In genomic region chr6:48928937-48929336, GRCh38 we compare ENCODE assay signal across 13 cellular contexts.
"Had no signal": no experiment of that assay in that cellular context is flagged by ENCODE, and none has a peak within 500 bp of the region (broad histone marks: within the 10 kb centered on the region; RNA-seq: fewer than 3 reads in every experiment).

No MANE protein-coding gene starts in this region.

- H3K27ac ChIP-seq: ascending aorta, cardiac muscle cell, colonic mucosa, gastroesophageal sphincter, pancreas, testis had no signal

- DNase-seq: activated CD4-positive, alpha-beta memory T cell treated with anti-CD3 and anti-CD28 coated beads for 36 hours; activated CD4-positive, alpha-beta T cell treated with anti-CD3 and anti-CD28 coated beads for 1 hour; activated T-cell treated with anti-CD3 and anti-CD28 coated beads, Interleukin-2, amount 50 U/mL, for 48 hours; colonic mucosa; left ventricle myocardium superior; pancreas; stimulated activated CD4-positive, alpha-beta T cell treated with anti-CD3 and anti-CD28 coated beads, Interleukin-15, amount 100 ng/mL, for 24 hours; stimulated activated CD4-positive, alpha-beta T cell treated with anti-CD3 and anti-CD28 coated beads, Interleukin-4, amount 100 ng/mL, for 24 hours; stimulated activated naive CD8-positive, alpha-beta T cell treated with anti-CD3 and anti-CD28 coated beads, Interleukin-15, amount 100 ng/mL, for 72 hours; testis had no signal

- ATAC-seq: gastroesophageal sphincter; left ventricle myocardium superior; pancreas; stimulated activated naive CD8-positive, alpha-beta T cell treated with anti-CD3 and anti-CD28 coated beads, Interleukin-15, amount 100 ng/mL, for 72 hours had no signal

- H3K4me1 ChIP-seq: ascending aorta, colonic mucosa, gastroesophageal sphincter, pancreas, testis had no signal

- H3K36me3 ChIP-seq: ascending aorta, cardiac muscle cell, colonic mucosa, gastroesophageal sphincter, pancreas had no signal

- H3K9me3 ChIP-seq: ascending aorta, colonic mucosa, pancreas, testis had no signal

- H3K4me3 ChIP-seq: ascending aorta, cardiac muscle cell, colonic mucosa, gastroesophageal sphincter, pancreas, testis had no signal

- H3K27me3 ChIP-seq: ascending aorta, cardiac muscle cell, colonic mucosa, gastroesophageal sphincter, pancreas, testis had no signal
